11 cellular contexts compared by ENCODE assay signal in the genomic region with DNA sequence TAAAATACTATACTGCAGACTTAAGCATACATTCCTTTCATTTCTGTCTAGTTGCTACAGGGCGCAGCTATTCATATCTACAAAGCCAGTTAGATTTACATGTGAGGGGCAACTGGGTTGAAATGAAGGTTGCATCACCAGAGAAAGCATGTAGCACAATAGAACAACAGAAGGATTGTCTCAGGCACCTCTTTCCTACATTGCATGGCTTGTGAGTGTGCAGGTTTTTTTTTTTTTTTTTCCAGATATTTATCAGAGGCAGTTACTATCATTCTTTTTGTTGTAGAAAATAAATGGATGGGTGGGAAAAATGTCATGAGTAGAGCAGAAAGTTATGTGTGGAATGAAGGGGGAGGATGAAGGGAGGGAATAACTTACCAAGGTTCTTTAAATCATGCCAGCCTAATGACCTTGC.
DNase-seq lines count a peak whose midpoint lies in the region; ATAC-seq and TF ChIP-seq lines count a peak whose summit lies in the region.
"Had no signal": no experiment of that assay in that cellular context is flagged by ENCODE, and none has a peak within 500 bp of the region (broad histone marks: within the 10 kb centered on the region; RNA-seq: fewer than 3 reads in every experiment).

No MANE protein-coding gene starts in this region.

- H2AFZ ChIP-seq in osteoblast (ENCODE audit: low read length): no peak overlapping the region

- no peaks in the 10 kb centered on the region for H3K4me1 ChIP-seq in osteoblast (ENCODE audit: insufficient read depth, low read length)

- TF ChIP-seq CTCF in osteoblast (IDR thresholded peaks at IDR 0.05; ENCODE audit: extremely low read depth, low read depth, low read length): no peak

- H3K79me2 ChIP-seq in osteoblast (ENCODE audit: insufficient read depth, low read length): no peaks in the 10 kb centered on the region

- no peaks in the 10 kb centered on the region for H3K27me3 ChIP-seq in osteoblast (ENCODE audit: insufficient read depth, low read length)

- no peaks in the 10 kb centered on the region for H3K4me1 Mint-ChIP-seq in activated CD4-positive, alpha-beta memory T cell treated with anti-CD3 and anti-CD28 coated beads for 36 hours (ENCODE audit: low read depth)
- H3K4me1 Mint-ChIP-seq: activated naive CD4-positive, alpha-beta T cell treated with anti-CD3 and anti-CD28 coated beads, Interleukin-2, amount 50 U/mL, for 24 hours; IgD-negative memory B cell had no signal

- no peaks in the 10 kb centered on the region for H4K20me1 ChIP-seq in osteoblast (ENCODE audit: insufficient read depth, low read length)

- intact Hi-C loops in activated CD4-positive, alpha-beta memory T cell treated with anti-CD3 and anti-CD28 coated beads for 36 hours (cut with micrococcal nuclease): no loop called here

- H3K27me3 Mint-ChIP-seq in activated CD4-positive, alpha-beta memory T cell treated with anti-CD3 and anti-CD28 coated beads for 36 hours: no peaks in the 10 kb centered on the region
- H3K27me3 Mint-ChIP-seq: activated naive CD4-positive, alpha-beta T cell treated with anti-CD3 and anti-CD28 coated beads, Interleukin-2, amount 50 U/mL, for 24 hours; IgD-negative memory B cell had no signal

- H3K4me3 ChIP-seq in osteoblast (ENCODE audit: insufficient read depth, low read length): no peak overlapping the region

- H3K9me3 ChIP-seq in osteoblast (ENCODE audit: low read depth, low read length): no peaks in the 10 kb centered on the region

- H3K36me3 ChIP-seq in osteoblast (ENCODE audit: insufficient read depth, low read length): no peaks in the 10 kb centered on the region

- POLR2A ChIA-PET in activated CD4-positive, alpha-beta memory T cell treated with anti-CD3 and anti-CD28 coated beads for 36 hours (lab: Charles Lee): no interaction called here

- CTCF ChIA-PET in activated CD4-positive, alpha-beta memory T cell treated with anti-CD3 and anti-CD28 coated beads for 36 hours (lab: Charles Lee): no interaction called here

- H3K4me3 Mint-ChIP-seq in activated CD4-positive, alpha-beta memory T cell treated with anti-CD3 and anti-CD28 coated beads for 36 hours: no peak overlapping the region
- H3K4me3 Mint-ChIP-seq: activated naive CD4-positive, alpha-beta T cell treated with anti-CD3 and anti-CD28 coated beads, Interleukin-2, amount 50 U/mL, for 24 hours; IgD-negative memory B cell had no signal

- H3K27ac Mint-ChIP-seq in activated CD4-positive, alpha-beta memory T cell treated with anti-CD3 and anti-CD28 coated beads for 36 hours: no peak overlapping the region
- H3K27ac Mint-ChIP-seq: activated naive CD4-positive, alpha-beta T cell treated with anti-CD3 and anti-CD28 coated beads, Interleukin-2, amount 50 U/mL, for 24 hours; IgD-negative memory B cell had no signal

- H3K36me3 Mint-ChIP-seq in activated CD4-positive, alpha-beta memory T cell treated with anti-CD3 and anti-CD28 coated beads for 36 hours: no peaks in the 10 kb centered on the region
- H3K36me3 Mint-ChIP-seq: activated naive CD4-positive, alpha-beta T cell treated with anti-CD3 and anti-CD28 coated beads, Interleukin-2, amount 50 U/mL, for 24 hours; IgD-negative memory B cell had no signal

- ATAC-seq in GM21423 (IDR thresholded peaks at IDR 0.05; ENCODE audit: unreplicated experiment): no peak

- H3K27ac ChIP-seq in osteoblast (ENCODE audit: low read depth, low read length): no peak overlapping the region

- peak; percentile 72 for DNase-seq in GM04503 (ENCODE audit: low read depth)
- DNase-seq in NCI-H69 (lab: John Stamatoyannopoulos, UW): peak; percentile 33
- DNase-seq in fibroblast of gingiva (ENCODE audit: low read depth): peak; percentile 4
- no peak for DNase-seq in osteoblast (ENCODE audit: insufficient read length, low spot score, missing footprints)
- DNase-seq in activated CD4-positive, alpha-beta memory T cell treated with anti-CD3 and anti-CD28 coated beads for 36 hours: no peak
- no peak for DNase-seq in NCI-H128 (lab: John Stamatoyannopoulos, UW; ENCODE audit: unreplicated experiment)
- no peak for DNase-seq in cerebellar cortex (ENCODE audit: low spot score)
- DNase-seq: glutamatergic neuron had no signal

- peak overlapping the region; percentile 51 for H3K4me2 ChIP-seq in osteoblast (ENCODE audit: insufficient read depth, low read length)

- H3K9me3 Mint-ChIP-seq in activated CD4-positive, alpha-beta memory T cell treated with anti-CD3 and anti-CD28 coated beads for 36 hours: peaks cover 4% of the 10 kb centered on the region
- H3K9me3 Mint-ChIP-seq: activated naive CD4-positive, alpha-beta T cell treated with anti-CD3 and anti-CD28 coated beads, Interleukin-2, amount 50 U/mL, for 24 hours; IgD-negative memory B cell had no signal

Comparison
In these comparisons a context has a peak if more than half of its experiments do, and no peak if none do; other contexts are left out.
1. DNase-seq: peak in GM04503 (single experiment), NCI-H69 (single experiment) and fibroblast of gingiva (single experiment); none in osteoblast (single experiment), activated CD4-positive, alpha-beta memory T cell treated with anti-CD3 and anti-CD28 coated beads for 36 hours (single experiment), NCI-H128 (single experiment) and cerebellar cortex (single experiment).